13 cellular contexts compared by ENCODE assay signal in genomic region chrX:56986138-56986537, GRCh38. TPM values are rescaled to one million over a fixed set of nuclear protein-coding genes. Genes with fewer than 3 reads are reported as not detected.
DNase-seq lines count a peak whose midpoint lies in the region; ATAC-seq lines count a peak whose summit lies in the region.
"Had no signal": no experiment of that assay in that cellular context is flagged by ENCODE, and none has a peak within 500 bp of the region (broad histone marks: within the 10 kb centered on the region; RNA-seq: fewer than 3 reads in every experiment).

No MANE protein-coding gene starts in this region.

- no peak for DNase-seq in activated CD4-positive, CD25-positive, alpha-beta regulatory T cell treated with anti-CD3 and anti-CD28 coated beads, Interleukin-2, amount 50 U/mL, for 72 hours
- no peak for DNase-seq in NCI-H510A (lab: John Stamatoyannopoulos, UW)
- DNase-seq in occipital lobe (lab: John Stamatoyannopoulos, UW): no peak
- DNase-seq: activated effector memory CD4-positive, alpha-beta T cell treated with anti-CD3 and anti-CD28 coated beads, Interleukin-2, amount 50 U/mL, for 16 hours; esophagus squamous epithelium; NCI-H2171 treated with DMSO at 0.1 percent for 48 hours; NCI-H82 had no signal

- ATAC-seq in activated CD4-positive, CD25-positive, alpha-beta regulatory T cell treated with anti-CD3 and anti-CD28 coated beads, Interleukin-2, amount 50 U/mL, for 24 hours: peak; percentile 25 to 62
- ATAC-seq in GM19463 (IDR thresholded peaks at IDR 0.05; ENCODE audit: unreplicated experiment) (peak; percentile 58), HG03439 (IDR thresholded peaks at IDR 0.05; ENCODE audit: unreplicated experiment) (peak; percentile 55), esophagus mucosa (peak; percentile 68), GM19035 (IDR thresholded peaks at IDR 0.05; ENCODE audit: unreplicated experiment) (no peak)
- ATAC-seq: HCT116 had no signal

RNA-seq across cellular contexts. Expression of gene SPIN3, which starts 9.2 kb away (rescaled TPM):
- total RNA-seq in esophagus mucosa: 6.3 TPM
- 38.5 TPM for total RNA-seq in occipital lobe
